In the genomic region with DNA sequence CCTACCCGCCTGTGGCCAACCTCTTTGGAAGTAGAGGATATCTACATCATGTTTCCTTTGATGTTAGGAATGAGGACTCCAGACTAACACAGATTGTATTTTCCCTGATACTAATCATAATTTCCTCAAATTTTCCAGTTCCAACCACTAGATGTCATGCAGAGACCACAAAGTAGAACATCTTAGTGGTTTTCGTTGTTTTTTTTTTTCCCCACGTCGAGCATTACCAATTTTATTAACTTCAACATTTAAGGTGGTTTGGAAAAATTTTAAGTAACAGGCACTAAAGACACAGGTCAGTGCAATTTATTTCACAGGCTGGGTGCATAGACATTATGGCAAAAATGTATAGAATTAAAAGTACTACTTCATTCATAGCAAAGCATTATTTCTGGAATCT, we compare ENCODE assay signal across 8 cellular contexts.
DNase-seq lines count a peak whose midpoint lies in the region; ATAC-seq and TF ChIP-seq lines count a peak whose summit lies in the region.
"Not testable (repeated sequence)": the region's sequence is repeated elsewhere in the genome, so short reads cannot be mapped to it uniquely, and the experiment has no call there.

No MANE protein-coding gene starts in this region.

- intact Hi-C loops in PC-9 (cut with micrococcal nuclease; ENCODE audit: unreplicated experiment): not testable (repeated sequence)

- not testable (repeated sequence) for H2AFZ ChIP-seq in PC-9

- not testable (repeated sequence) for H3K9ac ChIP-seq in adipocyte (ENCODE audit: low read length)

- not testable (repeated sequence) for H4K20me1 ChIP-seq in PC-9 (ENCODE audit: insufficient read depth)

- not testable (repeated sequence) for H3K36me3 ChIP-seq in PC-9 (ENCODE audit: low read depth); adipocyte (ENCODE audit: control insufficient read depth, insufficient read depth, low read length, severe bottlenecking)

- POLR2A ChIA-PET in PC-9 (lab: Charles Lee; ENCODE audit: unreplicated experiment): not testable (repeated sequence)

- BruUV-seq in PC-9 (replicated peaks; lab: Mats Ljungman, UMichigan): not testable (repeated sequence)

- H3K9me3 ChIP-seq in PC-9 (ENCODE audit: insufficient read depth, low read depth); adipocyte (ENCODE audit: control insufficient read depth, low read length): not testable (repeated sequence)

- not testable (repeated sequence) for H3K9me2 ChIP-seq in PC-9 (ENCODE audit: insufficient read depth)

- not testable (repeated sequence) for H3K4me2 ChIP-seq in PC-9

- not testable (repeated sequence) for DNase-seq in HFFc6; PC-9; left lobe of liver (ENCODE audit: low spot score); type B pancreatic cell (ENCODE audit: extremely low spot score, unreplicated experiment)
- DNase-seq in NAMALWA (ENCODE audit: low spot score) (peak; percentile 15), adipocyte (ENCODE audit: low read depth) (peak; percentile 19), fibroblast of peridontal ligament (ENCODE audit: extremely low read depth) (peak; percentile 31)

- H3K27me3 Mint-ChIP-seq in HFFc6 (ENCODE audit: insufficient read depth); type B pancreatic cell: not testable (repeated sequence)

- not testable (repeated sequence) for H3K4me1 Mint-ChIP-seq in HFFc6 (ENCODE audit: low read depth); type B pancreatic cell (ENCODE audit: unreplicated experiment)

- H3K27ac Mint-ChIP-seq in HFFc6, type B pancreatic cell: not testable (repeated sequence)

- not testable (repeated sequence) for H3K9me3 Mint-ChIP-seq in HFFc6, type B pancreatic cell

- CTCF ChIA-PET in PC-9 (lab: Charles Lee): not testable (repeated sequence)

- not testable (repeated sequence) for H3K4me3 ChIP-seq in PC-9; adipocyte (ENCODE audit: low read length)

- peak; percentile 58 for TF ChIP-seq CTCF in C4-2B (conservative IDR thresholded peaks at IDR 0.05)
- TF ChIP-seq CTCF in HFFc6 (IDR thresholded peaks at IDR 0.05): peak; percentile 68
- TF ChIP-seq CTCF in PC-9 (conservative IDR thresholded peaks at IDR 0.05): peak; percentile 60
- TF ChIP-seq CTCF in type B pancreatic cell (conservative IDR thresholded peaks at IDR 0.05): peak; percentile 29

- not testable (repeated sequence) for H3K79me2 ChIP-seq in PC-9 (ENCODE audit: low read depth)

- H3K36me3 Mint-ChIP-seq in HFFc6 (ENCODE audit: low read depth); type B pancreatic cell: not testable (repeated sequence)

- ATAC-seq in left lobe of liver: peak; percentile 84

- not testable (repeated sequence) for H3K4me3 Mint-ChIP-seq in HFFc6, type B pancreatic cell

- not testable (repeated sequence) for H3K27me3 ChIP-seq in PC-9 (ENCODE audit: insufficient read depth, low read depth); adipocyte (replicated peaks; ENCODE audit: control insufficient read depth, insufficient read depth, low read length)

- H3K4me1 ChIP-seq in PC-9 (replicated peaks; ENCODE audit: insufficient read depth); adipocyte (ENCODE audit: control insufficient read depth, insufficient read depth, low read length): not testable (repeated sequence)

- not testable (repeated sequence) for H3K27ac ChIP-seq in C4-2B, PC-9

- H3F3A ChIP-seq in PC-9 (ENCODE audit: insufficient read depth, low read depth): not testable (repeated sequence)
